ENCODE assay signal across 9 cellular contexts in the genomic region with DNA sequence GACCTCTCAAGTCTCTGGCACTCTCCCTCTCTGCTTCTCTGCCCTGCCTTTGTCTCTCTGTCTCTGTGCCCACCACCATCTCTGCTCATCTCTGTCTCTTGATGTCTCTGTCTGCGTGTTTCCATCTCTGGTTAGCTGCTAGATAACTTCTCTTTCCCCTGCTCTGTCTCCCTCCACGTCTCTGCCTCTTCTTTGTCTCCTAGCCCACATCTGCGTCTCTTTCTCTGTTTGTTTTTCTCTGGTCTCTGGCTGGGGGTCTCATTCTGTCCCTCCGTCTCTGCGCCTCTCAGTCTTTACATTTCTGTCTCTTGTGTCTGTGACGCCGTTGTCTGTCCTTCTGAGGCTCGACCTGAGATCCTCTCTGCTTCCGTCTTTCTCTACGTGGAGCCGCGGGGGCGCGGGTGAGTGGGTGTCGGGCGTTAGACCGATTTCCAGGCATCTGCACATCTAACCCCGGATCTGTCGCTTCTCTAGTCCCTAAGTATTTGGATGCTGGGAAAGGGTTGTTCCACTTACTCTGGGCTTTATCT. TPM values are rescaled to one million over a fixed set of nuclear protein-coding genes. Genes with fewer than 3 reads are reported as not detected.
DNase-seq lines count a peak whose midpoint lies in the region; ATAC-seq and TF ChIP-seq lines count a peak whose summit lies in the region.
"Had no signal": no experiment of that assay in that cellular context is flagged by ENCODE, and none has a peak within 500 bp of the region (broad histone marks: within the 10 kb centered on the region; RNA-seq: fewer than 3 reads in every experiment).

No MANE protein-coding gene starts in this region.

- H3K4me3 ChIP-seq in PC-3 (ENCODE audit: low read length): peak overlapping the region; percentile 68

- no peaks in the 10 kb centered on the region for H3K9me3 Mint-ChIP-seq in natural killer cell treated with Interleukin-12 subunit alpha and Interleukin-12 subunit beta and Interleukin-15 and Interleukin-18, amount 100 ng/mL, for 72 hours

- no peaks in the 10 kb centered on the region for H3F3A ChIP-seq in PC-3 (ENCODE audit: low read length, unreplicated experiment)

- H3K27ac Mint-ChIP-seq in natural killer cell treated with Interleukin-12 subunit alpha and Interleukin-12 subunit beta and Interleukin-15 and Interleukin-18, amount 100 ng/mL, for 72 hours: peak overlapping the region; percentile 78 to 88

- no peaks in the 10 kb centered on the region for H3K9me3 ChIP-seq in PC-3 (ENCODE audit: low read length)
- H3K9me3 ChIP-seq: right lobe of liver had no signal

- peaks cover 4% of the 10 kb centered on the region for H3K36me3 Mint-ChIP-seq in natural killer cell treated with Interleukin-12 subunit alpha and Interleukin-12 subunit beta and Interleukin-15 and Interleukin-18, amount 100 ng/mL, for 72 hours

- intact Hi-C loops in PC-3 (cut with micrococcal nuclease): no loop called here

- no peak for TF ChIP-seq CTCF in PC-3 (conservative IDR thresholded peaks at IDR 0.05; ENCODE audit: low read depth, low read length)

- peak; percentile 4 for ATAC-seq in GM18909 (IDR thresholded peaks at IDR 0.05; ENCODE audit: poor library complexity, unreplicated experiment)
- ATAC-seq in PC-3: no peak
- ATAC-seq in natural killer cell treated with Interleukin-12 subunit alpha and Interleukin-12 subunit beta and Interleukin-15 and Interleukin-18, amount 100 ng/mL, for 72 hours: peak; percentile 20 to 24

- POLR2A ChIA-PET in PC-3 (lab: Charles Lee; ENCODE audit: unreplicated experiment): interaction anchor here (0.6 kb wide), 1 partner anchor 214 kb away, joined by 3 read pairs; no protein-coding TSS in a partner anchor

- no peaks in the 10 kb centered on the region for H3K27me3 Mint-ChIP-seq in natural killer cell treated with Interleukin-12 subunit alpha and Interleukin-12 subunit beta and Interleukin-15 and Interleukin-18, amount 100 ng/mL, for 72 hours

- H3K36me3 ChIP-seq in PC-3 (ENCODE audit: low read depth, low read length): no peaks in the 10 kb centered on the region
- H3K36me3 ChIP-seq: right lobe of liver had no signal

- no peaks in the 10 kb centered on the region for H3K9me2 ChIP-seq in PC-3 (replicated peaks; ENCODE audit: low read length)

- peak overlapping the region; percentile 70 for H2AFZ ChIP-seq in PC-3 (ENCODE audit: low read length)

- BruUV-seq in PC-3 (replicated peaks; lab: Mats Ljungman, UMichigan): TSS peak; percentile 50

- DNase-seq in PC-3 (no peak), EL (no peak), NCI-H510A (lab: John Stamatoyannopoulos, UW) (no peak), HuH-7.5 (ENCODE audit: low spot score) (no peak), globus pallidus (ENCODE audit: low spot score) (no peak)
- DNase-seq in central memory CD4-positive, alpha-beta T cell: peak; percentile 30
- DNase-seq in natural killer cell treated with Interleukin-12 subunit alpha and Interleukin-12 subunit beta and Interleukin-15 and Interleukin-18, amount 100 ng/mL, for 72 hours (ENCODE audit: low spot score): peak; percentile 85

- H4K20me1 ChIP-seq in PC-3 (ENCODE audit: low read length): no peaks in the 10 kb centered on the region

- CTCF ChIA-PET in PC-3 (lab: Charles Lee): interaction anchor here (0.9 kb wide), 1 partner anchor 110 kb away, joined by 3 read pairs; no protein-coding TSS in a partner anchor

- peaks cover 42 to 48% of the 10 kb centered on the region in 2 donors for H3K4me1 Mint-ChIP-seq in natural killer cell treated with Interleukin-12 subunit alpha and Interleukin-12 subunit beta and Interleukin-15 and Interleukin-18, amount 100 ng/mL, for 72 hours (ENCODE audit: low read depth in 2 of 2)

- H3K27ac ChIP-seq in PC-3 (ENCODE audit: low read length): no peak overlapping the region
- H3K27ac ChIP-seq: right lobe of liver had no signal

- H3K4me3 Mint-ChIP-seq in natural killer cell treated with Interleukin-12 subunit alpha and Interleukin-12 subunit beta and Interleukin-15 and Interleukin-18, amount 100 ng/mL, for 72 hours: peak overlapping the region; percentile 94

- H3K4me2 ChIP-seq in PC-3 (ENCODE audit: low read length): peak overlapping the region; percentile 87

- H3K9ac ChIP-seq in PC-3 (ENCODE audit: low read length): peak overlapping the region; percentile 26

- no peaks in the 10 kb centered on the region for H3K79me2 ChIP-seq in PC-3 (ENCODE audit: low read length)

- no peaks in the 10 kb centered on the region for H3K27me3 ChIP-seq in PC-3 (ENCODE audit: low read length)

- H3K4me1 ChIP-seq in PC-3 (ENCODE audit: insufficient read depth, low read length): peaks cover 5% of the 10 kb centered on the region

RNA-seq across cellular contexts. Expression of gene GIPR, which starts 0.4 kb away (rescaled TPM):
- total RNA-seq in PC-3 (2014; rRNA removed): 1.9 and 4.8 TPM in 2 replicates
- 10 to 100 TPM; 29.0 to 74.0 TPM for total RNA-seq in natural killer cell treated with Interleukin-12 subunit alpha and Interleukin-12 subunit beta and Interleukin-15 and Interleukin-18, amount 100 ng/mL, for 72 hours

RNA-seq across cellular contexts. Expression of gene SNRPD2, which starts 23.3 kb away (rescaled TPM):
- 554 and 631 TPM in 2 replicates for total RNA-seq in PC-3 (2014; rRNA removed)
- total RNA-seq in natural killer cell treated with Interleukin-12 subunit alpha and Interleukin-12 subunit beta and Interleukin-15 and Interleukin-18, amount 100 ng/mL, for 72 hours: 100 to 1,000 TPM; 389 to 427 TPM

RNA-seq across cellular contexts. Expression of gene QPCTL, which starts 24.1 kb away (rescaled TPM):
- total RNA-seq in PC-3 (2014; rRNA removed): 9.8 and 13.4 TPM in 2 replicates
- total RNA-seq in natural killer cell treated with Interleukin-12 subunit alpha and Interleukin-12 subunit beta and Interleukin-15 and Interleukin-18, amount 100 ng/mL, for 72 hours: 10 to 100 TPM in 1 of 2 donors, 1 to 10 TPM in 1; 8.4 to 22.7 TPM

RNA-seq across cellular contexts. Expression of gene EML2, which starts 29.2 kb away (rescaled TPM):
- 28.9 and 37.8 TPM in 2 replicates for total RNA-seq in PC-3 (2014; rRNA removed)
- total RNA-seq in natural killer cell treated with Interleukin-12 subunit alpha and Interleukin-12 subunit beta and Interleukin-15 and Interleukin-18, amount 100 ng/mL, for 72 hours: 100 to 1,000 TPM; 232 to 255 TPM

Comparison
In these comparisons a context has a peak if more than half of its experiments do, and no peak if none do; other contexts are left out.
1. DNase-seq: peak in central memory CD4-positive, alpha-beta T cell (single experiment) and natural killer cell treated with Interleukin-12 subunit alpha and Interleukin-12 subunit beta and Interleukin-15 and Interleukin-18, amount 100 ng/mL, for 72 hours (single experiment); none in PC-3 (single experiment), EL (single experiment), NCI-H510A (single experiment), HuH-7.5 (single experiment) and globus pallidus (single experiment).